20 cellular contexts compared by ENCODE assay signal in the genomic region with DNA sequence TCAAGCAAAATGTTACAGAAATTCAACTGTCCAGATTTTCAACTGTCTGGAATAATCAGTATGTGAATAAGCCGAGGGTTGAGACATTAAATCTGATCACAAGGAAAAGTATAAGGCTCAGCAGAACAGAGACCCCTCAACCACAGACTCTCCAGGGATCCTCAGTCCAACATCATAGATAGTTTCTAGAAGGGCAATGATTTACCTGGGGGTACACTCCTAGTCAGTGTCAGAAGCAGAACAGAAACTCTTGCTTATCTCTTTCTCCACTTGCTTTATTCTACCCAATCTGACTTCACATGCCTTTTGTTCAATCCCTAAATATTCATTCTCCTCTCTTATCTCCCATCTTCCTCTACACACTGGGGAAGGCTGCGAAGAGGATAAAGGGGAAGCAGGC. TPM values are rescaled to one million over a fixed set of nuclear protein-coding genes. Genes with fewer than 3 reads are reported as not detected.
DNase-seq lines count a peak whose midpoint lies in the region; ATAC-seq and TF ChIP-seq lines count a peak whose summit lies in the region.
"Had no signal": no experiment of that assay in that cellular context is flagged by ENCODE, and none has a peak within 500 bp of the region (broad histone marks: within the 10 kb centered on the region; RNA-seq: fewer than 3 reads in every experiment).

No MANE protein-coding gene starts in this region.

- CTCF ChIA-PET in WTC11 (lab: Charles Lee) = no interaction called here

- peak; percentile 56 for ATAC-seq in GM18502 (IDR thresholded peaks at IDR 0.05; ENCODE audit: poor library complexity, unreplicated experiment)
- peak; percentile 73 for ATAC-seq in GM19395 (IDR thresholded peaks at IDR 0.05; ENCODE audit: unreplicated experiment)
- ATAC-seq in HG02678 (IDR thresholded peaks at IDR 0.05; ENCODE audit: unreplicated experiment) = peak; percentile 71
- peak; percentile 75 for ATAC-seq in HG03378 (IDR thresholded peaks at IDR 0.05; ENCODE audit: unreplicated experiment)
- no peak for ATAC-seq in HG03342 (IDR thresholded peaks at IDR 0.05; ENCODE audit: unreplicated experiment)
- ATAC-seq in WTC11 = no peak
- ATAC-seq: left lung; stimulated activated naive CD8-positive, alpha-beta T cell treated with anti-CD3 and anti-CD28 coated beads, Interleukin-15, Interleukin-2, amounts not matched to agents 100 U/mL and 50 U/mL, for 24 hours had no signal

- peaks cover 11% of the 10 kb centered on the region for H3K4me1 Mint-ChIP-seq in WTC11

- H3K9me3 Mint-ChIP-seq in WTC11 = peaks cover 17% of the 10 kb centered on the region
- H3K9me3 Mint-ChIP-seq: CD4-positive, alpha-beta memory T cell had no signal

- peaks cover 3% of the 10 kb centered on the region; the same call in 1 of the 2 replicates for H3K36me3 Mint-ChIP-seq in WTC11
- H3K36me3 Mint-ChIP-seq: CD4-positive, alpha-beta memory T cell had no signal

- POLR2A ChIA-PET in WTC11 (lab: Charles Lee) = no interaction called here

- H3K27me3 ChIP-seq in suprapubic skin = no peaks in the 10 kb centered on the region
- H3K27me3 ChIP-seq: cardiac muscle cell, left lung had no signal

- H3K4me1 ChIP-seq in suprapubic skin = no peaks in the 10 kb centered on the region
- H3K4me1 ChIP-seq: left lung had no signal

- H3K9me3 ChIP-seq in suprapubic skin = no peaks in the 10 kb centered on the region
- H3K9me3 ChIP-seq: left lung, MG63 had no signal

- TF ChIP-seq CTCF in WTC11 (IDR thresholded peaks at IDR 0.05) (no peak), suprapubic skin (IDR thresholded peaks at IDR 0.05) (no peak)

- H3K27me3 Mint-ChIP-seq in WTC11 (ENCODE audit: low read depth) = peaks cover 3% of the 10 kb centered on the region; the same call in 1 of the 2 replicates
- H3K27me3 Mint-ChIP-seq: CD4-positive, alpha-beta memory T cell had no signal

- H3K36me3 ChIP-seq in suprapubic skin = no peaks in the 10 kb centered on the region
- H3K36me3 ChIP-seq: cardiac muscle cell, left lung, MG63 had no signal

- no peak for TF ChIP-seq EP300 in suprapubic skin (IDR thresholded peaks at IDR 0.05)

- H3K4me3 Mint-ChIP-seq in WTC11 = no peak overlapping the region
- H3K4me3 Mint-ChIP-seq: CD4-positive, alpha-beta memory T cell had no signal

- no peak for DNase-seq in C1 segment of cervical spinal cord (lab: John Stamatoyannopoulos, UW)
- no peak for DNase-seq in WTC11 (ENCODE audit: low spot score)
- DNase-seq in suprapubic skin (ENCODE audit: low spot score in 2 of 2) = no peak
- DNase-seq: activated CD4-positive, alpha-beta T cell treated with anti-CD3 and anti-CD28 coated beads, Interleukin-2, amount 50 U/mL, for 48 hours; CD4-positive, alpha-beta memory T cell; DMS53; dorsolateral prefrontal cortex; IMR-90; left lung; MG63; NCI-H1694 treated with DMSO at 0.1 percent for 48 hours; NCI-H2227 treated with DMSO at 0.1 percent for 48 hours; nucleus accumbens; stimulated activated naive CD8-positive, alpha-beta T cell treated with anti-CD3 and anti-CD28 coated beads, Interleukin-15, Interleukin-2, amounts not matched to agents 100 U/mL and 50 U/mL, for 24 hours had no signal

- no peak overlapping the region for H3K4me3 ChIP-seq in suprapubic skin
- H3K4me3 ChIP-seq: cardiac muscle cell, dorsolateral prefrontal cortex, left lung, MG63 had no signal

- WGBS in suprapubic skin = 95% methylated on average over 2 of the region's 2 CpGs

- no peak for TF ChIP-seq POLR2A in suprapubic skin (IDR thresholded peaks at IDR 0.05)

- no peak overlapping the region for H3K27ac Mint-ChIP-seq in WTC11
- H3K27ac Mint-ChIP-seq: CD4-positive, alpha-beta memory T cell had no signal

- H3K27ac ChIP-seq in suprapubic skin = no peak overlapping the region
- H3K27ac ChIP-seq: cardiac muscle cell, dorsolateral prefrontal cortex, left lung had no signal

TF ChIP-seq in WTC11, 78 proteins besides CTCF, POLR2A, EP300 and RAD21:
- TF ChIP-seq CREM (CRISPR knock-in tag; IDR thresholded peaks at IDR 0.05) (no peak), ZNF512 (CRISPR knock-in tag; IDR thresholded peaks at IDR 0.05; ENCODE audit: borderline replicate concordance) (no peak), ZNF232 (CRISPR knock-in tag; IDR thresholded peaks at IDR 0.05) (no peak), TP53 (CRISPR knock-in tag; IDR thresholded peaks at IDR 0.05) (no peak), GABPB1 (CRISPR knock-in tag; IDR thresholded peaks at IDR 0.05) (no peak)
TF ChIP-seq in WTC11: peak in this region for 0.

RNA-seq across cellular contexts. Expression of gene ICOS, which starts 36.4 kb away (rescaled TPM):
- 0.07 to 0.11 TPM (median 0.11 TPM) in 3 replicates for total RNA-seq in WTC11 (2021)
- under 1 TPM in 1 of 4 donors, not detected in 3; 0.47 TPM for total RNA-seq in suprapubic skin
- total RNA-seq: cardiac muscle cell, dorsolateral prefrontal cortex, IMR-90 had no signal

Comparison
In these comparisons a context has a peak if more than half of its experiments do, and no peak if none do; other contexts are left out.
1. ATAC-seq: peak in GM18502 (single experiment), GM19395 (single experiment), HG02678 (single experiment) and HG03378 (single experiment); none in HG03342 (single experiment) and WTC11 (single experiment).